In the genomic region with DNA sequence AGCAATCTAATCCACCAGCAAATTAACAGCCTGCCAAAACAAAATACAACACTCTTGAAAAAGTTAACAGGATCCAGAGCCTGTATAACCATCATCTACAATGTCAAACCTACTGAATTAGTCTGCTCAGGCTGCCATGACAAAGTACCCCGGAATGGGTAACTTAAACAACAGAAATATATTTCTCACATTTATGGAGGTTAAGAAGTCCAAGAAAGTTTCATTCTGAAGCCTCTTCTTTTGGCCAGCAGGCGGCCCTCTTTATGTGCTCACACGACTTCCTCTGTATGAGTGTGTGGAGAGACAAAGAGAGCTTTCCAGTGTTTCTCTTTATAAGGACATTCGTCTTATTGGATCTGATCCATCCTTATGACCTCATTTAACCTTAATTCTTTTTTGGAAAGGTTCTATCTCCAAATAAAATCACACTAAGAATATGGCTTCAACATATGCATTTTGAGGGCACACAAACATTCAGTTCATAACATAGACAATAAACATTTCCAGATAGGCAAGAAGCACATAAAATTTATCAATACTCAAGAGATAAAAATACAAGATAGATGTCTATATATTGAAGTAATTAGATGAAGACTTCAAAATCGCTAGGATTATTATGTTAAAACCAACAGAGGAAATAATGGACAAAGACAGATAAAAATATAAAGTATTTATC, we compare ENCODE assay signal across 8 cellular contexts. TPM values are rescaled to one million over a fixed set of nuclear protein-coding genes. Genes with fewer than 3 reads are reported as not detected.
DNase-seq lines count a peak whose midpoint lies in the region; ATAC-seq and TF ChIP-seq lines count a peak whose summit lies in the region.

No MANE protein-coding gene starts in this region.

- no peaks in the 10 kb centered on the region for H3K36me3 Mint-ChIP-seq in Calu3 (ENCODE audit: insufficient read depth, unreplicated experiment)

- H3K9me3 Mint-ChIP-seq in Calu3 (ENCODE audit: low read depth, unreplicated experiment) = no peaks in the 10 kb centered on the region

- no peaks in the 10 kb centered on the region for H3K36me3 ChIP-seq in brain microvascular endothelial cell (replicated peaks)
- H3K36me3 ChIP-seq in tibial nerve = no peaks in the 10 kb centered on the region

- intact Hi-C loops in Calu3 (cut with micrococcal nuclease; ENCODE audit: unreplicated experiment) = loop anchor here (1.0 kb wide), 3 partner anchors 42 to 300 kb away; no protein-coding TSS in a partner anchor

- H3K4me3 Mint-ChIP-seq in Calu3 (ENCODE audit: low read depth, unreplicated experiment) = no peak overlapping the region

- in situ Hi-C loops in brain microvascular endothelial cell (cut with HindIII; ENCODE audit: low pct_ligation_motif_present, low sequenced_read_pairs) = no loop called here

- H3K4me1 Mint-ChIP-seq in Calu3 (ENCODE audit: low read depth, unreplicated experiment) = no peaks in the 10 kb centered on the region

- peaks cover 33% of the 10 kb centered on the region for H3K27me3 Mint-ChIP-seq in Calu3 (ENCODE audit: unreplicated experiment)

- DNase-seq in Calu3 (peak; percentile 45), NCI-H146 treated with DMSO at 0.1 percent for 48 hours (lab: John Stamatoyannopoulos, UW; ENCODE audit: unreplicated experiment) (peak; percentile 22), brain microvascular endothelial cell (peak; percentile 65), kidney glomerular epithelial cell (lab: John Stamatoyannopoulos, UW) (peak; percentile 42), tibial nerve (ENCODE audit: low spot score in 2 of 2) (peak; percentile 19 to 67), SKM-1 (lab: John Stamatoyannopoulos, UW; ENCODE audit: unreplicated experiment) (no peak)

- no peaks in the 10 kb centered on the region for H3K9me3 ChIP-seq in tibial nerve

- H3K27ac ChIP-seq in brain microvascular endothelial cell (no peak overlapping the region), tibial nerve (no peak overlapping the region)

- BruUV-seq in Calu3 (replicated peaks; lab: Mats Ljungman, UMichigan) = no TSS peak

- 22 to 23% methylated on average over 5 of the region's 5 CpGs for WGBS in tibial nerve, 2 donors

- H3K4me3 ChIP-seq in brain microvascular endothelial cell (ENCODE audit: low read depth, low read length) = no peak overlapping the region
- no peak overlapping the region for H3K4me3 ChIP-seq in tibial nerve

- peaks cover 0 to under 1% (median under 1%) of the 10 kb centered on the region in 4 donors for H3K4me1 ChIP-seq in tibial nerve

- CTCF ChIA-PET in Calu3 (lab: Charles Lee) = interaction anchor here (0.8 to 1.0 kb wide), 2 partner anchors 43 to 300 kb away, joined by 5 to 9 read pairs; no protein-coding TSS in a partner anchor

- peak; percentile 44 for ATAC-seq in GM19452 (IDR thresholded peaks at IDR 0.05; ENCODE audit: unreplicated experiment)
- no peak for ATAC-seq in HG03521 (IDR thresholded peaks at IDR 0.05; ENCODE audit: unreplicated experiment)

- peak; percentile 67 for TF ChIP-seq CTCF in Calu3 (IDR thresholded peaks at IDR 0.05; ENCODE audit: unreplicated experiment)
- peak; percentile 89 for TF ChIP-seq CTCF in brain microvascular endothelial cell (IDR thresholded peaks at IDR 0.05; ENCODE audit: low read depth, low read length, missing control alignments)
- peak; percentile 31 to 58 (median 54) for TF ChIP-seq CTCF in tibial nerve (IDR thresholded peaks at IDR 0.05)

- no peak overlapping the region for H3K27ac Mint-ChIP-seq in Calu3 (ENCODE audit: unreplicated experiment)

- no peak for TF ChIP-seq POLR2A in tibial nerve (IDR thresholded peaks at IDR 0.05)

- no peak for TF ChIP-seq EP300 in tibial nerve (IDR thresholded peaks at IDR 0.05)

- H3K27me3 ChIP-seq in brain microvascular endothelial cell (replicated peaks) (peaks cover 2% of the 10 kb centered on the region), tibial nerve (no peaks in the 10 kb centered on the region)

RNA-seq across cellular contexts. Expression of a gene that starts 5.9 kb away (rescaled TPM):
- total RNA-seq in Calu3 (2022) (6.0 and 8.9 TPM in 2 replicates), tibial nerve (10 to 100 TPM; 25.5 to 42.8 (median 31.5) TPM)
